8 cellular contexts compared by ENCODE assay signal in the genomic region with DNA sequence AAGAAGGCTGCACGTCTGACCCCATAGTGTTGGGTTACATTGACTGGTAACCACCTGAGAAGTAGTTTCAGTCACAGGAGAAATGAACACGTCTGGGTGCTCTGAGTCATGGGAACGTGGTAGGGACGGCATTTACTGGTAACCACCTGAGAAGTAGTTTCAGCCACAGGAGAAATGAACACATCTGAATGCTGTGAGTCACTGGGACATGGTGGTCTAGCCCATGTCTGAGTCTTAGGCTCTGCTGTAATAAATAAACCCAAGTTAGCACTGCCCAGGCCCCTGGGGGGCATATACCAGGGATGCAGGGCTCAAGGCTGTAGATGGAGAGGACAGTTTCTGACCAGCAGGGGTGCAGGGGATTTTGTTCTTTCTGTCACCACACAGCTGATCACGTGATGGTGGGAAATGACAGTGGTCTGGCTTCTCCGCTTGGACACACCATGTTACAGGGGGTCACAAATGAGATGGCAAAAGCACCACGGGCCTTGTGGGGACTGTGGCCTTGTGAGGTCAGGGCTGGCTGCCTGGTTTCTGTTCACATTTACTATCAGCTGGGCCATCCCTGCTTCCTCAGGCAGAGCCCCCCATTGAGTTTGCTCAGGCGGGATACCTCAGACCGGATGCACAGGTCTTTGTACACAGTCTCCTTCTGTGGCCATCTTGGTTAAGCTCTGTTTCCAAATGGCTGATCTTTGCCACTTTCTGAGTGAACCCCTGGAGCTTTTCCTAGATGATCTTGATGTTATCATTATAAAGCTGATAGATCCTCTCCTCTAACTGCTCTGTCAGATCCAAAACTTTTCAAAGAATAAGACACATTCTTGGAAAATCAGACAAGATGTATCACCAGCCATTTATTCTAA. TPM values are rescaled to one million over a fixed set of nuclear protein-coding genes. Genes with fewer than 3 reads are reported as not detected.
DNase-seq lines count a peak whose midpoint lies in the region; ATAC-seq and TF ChIP-seq lines count a peak whose summit lies in the region.

No MANE protein-coding gene starts in this region.

- peak overlapping the region; percentile 83 for H3K27ac Mint-ChIP-seq in activated naive CD8-positive, alpha-beta T cell treated with anti-CD3 and anti-CD28 coated beads, Interleukin-2, amount 50 U/mL, for 24 hours

- intact Hi-C loops in OCI-LY7 (cut with micrococcal nuclease; ENCODE audit: unreplicated experiment) (loop anchor here (2.0 kb wide), 1 partner anchor 557 kb away; no protein-coding TSS in a partner anchor), uterus (cut with DNase I; ENCODE audit: low total_unique reads) (no loop called here)

- H3K36me3 Mint-ChIP-seq in activated naive CD8-positive, alpha-beta T cell treated with anti-CD3 and anti-CD28 coated beads, Interleukin-2, amount 50 U/mL, for 24 hours (ENCODE audit: low read depth), result no peaks in the 10 kb centered on the region

- H3K9me3 Mint-ChIP-seq in activated naive CD8-positive, alpha-beta T cell treated with anti-CD3 and anti-CD28 coated beads, Interleukin-2, amount 50 U/mL, for 24 hours, result peaks cover 5% of the 10 kb centered on the region

- peaks cover 39% of the 10 kb centered on the region for H3K4me1 Mint-ChIP-seq in activated naive CD8-positive, alpha-beta T cell treated with anti-CD3 and anti-CD28 coated beads, Interleukin-2, amount 50 U/mL, for 24 hours

- H3K9me3 ChIP-seq in upper lobe of left lung (no peaks in the 10 kb centered on the region), OCI-LY7 (ENCODE audit: low read length) (no peaks in the 10 kb centered on the region), uterus (no peaks in the 10 kb centered on the region)
- no peaks in the 10 kb centered on the region for H3K9me3 ChIP-seq in effector memory CD4-positive, alpha-beta T cell (ENCODE audit: control insufficient read depth, low read length)

- no peak overlapping the region for H3K27ac ChIP-seq in upper lobe of left lung
- no peak overlapping the region for H3K27ac ChIP-seq in OCI-LY7 (ENCODE audit: low read depth, low read length, poor library complexity, severe bottlenecking)
- H3K27ac ChIP-seq in uterus, result no peak overlapping the region
- no peak overlapping the region for H3K27ac ChIP-seq in effector memory CD4-positive, alpha-beta T cell (ENCODE audit: insufficient read depth, low read length, poor library complexity, severe bottlenecking)

- H3K79me2 ChIP-seq in OCI-LY7 (ENCODE audit: insufficient read depth, low read depth, low read length), result no peaks in the 10 kb centered on the region

- H3K4me1 ChIP-seq in upper lobe of left lung (no peaks in the 10 kb centered on the region), OCI-LY7 (ENCODE audit: insufficient read depth, low read length, poor library complexity, severe bottlenecking) (no peaks in the 10 kb centered on the region), uterus (no peaks in the 10 kb centered on the region)
- no peaks in the 10 kb centered on the region for H3K4me1 ChIP-seq in effector memory CD4-positive, alpha-beta T cell (ENCODE audit: control insufficient read depth, insufficient read depth, low read length, poor library complexity, severe bottlenecking)

- BruUV-seq in OCI-LY7 (replicated peaks; lab: Mats Ljungman, UMichigan), result no TSS peak

- H3K4me3 ChIP-seq in upper lobe of left lung (no peak overlapping the region), OCI-LY7 (ENCODE audit: low read depth, low read length, poor library complexity, severe bottlenecking) (no peak overlapping the region), uterus (no peak overlapping the region)
- H3K4me3 ChIP-seq in effector memory CD4-positive, alpha-beta T cell (ENCODE audit: insufficient read depth, low read depth, low read length, poor library complexity, severe bottlenecking), result no peak overlapping the region

- peaks cover 17% of the 10 kb centered on the region for H3K27me3 Mint-ChIP-seq in activated naive CD8-positive, alpha-beta T cell treated with anti-CD3 and anti-CD28 coated beads, Interleukin-2, amount 50 U/mL, for 24 hours

- TF ChIP-seq CTCF in GM10248 (IDR thresholded peaks at IDR 0.05; ENCODE audit: control extremely low read depth, extremely low read depth, low read depth, missing control alignments) (no peak), upper lobe of left lung (IDR thresholded peaks at IDR 0.05) (no peak), OCI-LY7 (conservative IDR thresholded peaks at IDR 0.05; ENCODE audit: low read length) (no peak), uterus (IDR thresholded peaks at IDR 0.05) (no peak)

- H3K4me3 Mint-ChIP-seq in activated naive CD8-positive, alpha-beta T cell treated with anti-CD3 and anti-CD28 coated beads, Interleukin-2, amount 50 U/mL, for 24 hours, result peak overlapping the region; percentile 42

- H3K4me2 ChIP-seq in OCI-LY7 (ENCODE audit: low read length), result no peak overlapping the region

- 75 to 83% methylated on average over 9 of the region's 9 CpGs for WGBS in upper lobe of left lung, 2 donors

- POLR2A ChIA-PET in GM10248 (lab: Yijun Ruan, JAX), result no interaction called here
- POLR2A ChIA-PET in OCI-LY7 (lab: Charles Lee), result interaction anchor here (0.6 to 0.7 kb wide), 3 partner anchors 64 to 127 kb away, joined by 3 to 4 read pairs (median 3); no protein-coding TSS in a partner anchor

- H3K9me2 ChIP-seq in OCI-LY7 (ENCODE audit: insufficient read depth, low read length), result no peaks in the 10 kb centered on the region

- H4K20me1 ChIP-seq in OCI-LY7 (ENCODE audit: insufficient read depth, low read length), result no peaks in the 10 kb centered on the region

- TF ChIP-seq POLR2A in upper lobe of left lung (IDR thresholded peaks at IDR 0.05) (no peak), uterus (IDR thresholded peaks at IDR 0.05) (no peak)

- ATAC-seq in GM19452 (IDR thresholded peaks at IDR 0.05; ENCODE audit: unreplicated experiment) (peak; percentile 92), HG03354 (IDR thresholded peaks at IDR 0.05; ENCODE audit: poor library complexity, severe bottlenecking, unreplicated experiment) (peak; percentile 94), upper lobe of left lung (ENCODE audit: low FRiP score in 2 of 2) (no peak)
- ATAC-seq in activated naive CD8-positive, alpha-beta T cell treated with anti-CD3 and anti-CD28 coated beads, Interleukin-2, amount 50 U/mL, for 24 hours, result peak; percentile 95

- CTCF ChIA-PET in GM10248 (lab: Yijun Ruan, JAX) (interaction anchor here (0.7 to 6.3 kb wide), 9 partner anchors 8 to 622 kb away, joined by 3 to 40 read pairs (median 7); partner anchors contain the start of gene C12orf42), OCI-LY7 (lab: Charles Lee; ENCODE audit: unreplicated experiment) (no interaction called here)

- H3K27me3 ChIP-seq in upper lobe of left lung, result no peaks in the 10 kb centered on the region
- no peaks in the 10 kb centered on the region for H3K27me3 ChIP-seq in uterus
- no peaks in the 10 kb centered on the region for H3K27me3 ChIP-seq in effector memory CD4-positive, alpha-beta T cell (replicated peaks; ENCODE audit: control insufficient read depth, insufficient read depth, low read length, poor library complexity, severe bottlenecking)

- no peaks in the 10 kb centered on the region for H3K36me3 ChIP-seq in upper lobe of left lung
- no peaks in the 10 kb centered on the region for H3K36me3 ChIP-seq in OCI-LY7 (ENCODE audit: insufficient read depth, low read length)
- H3K36me3 ChIP-seq in uterus, result no peaks in the 10 kb centered on the region
- H3K36me3 ChIP-seq in effector memory CD4-positive, alpha-beta T cell (ENCODE audit: control insufficient read depth, insufficient read depth, low read length), result no peaks in the 10 kb centered on the region

- no peak overlapping the region for H2AFZ ChIP-seq in OCI-LY7 (ENCODE audit: low read length)

- TF ChIP-seq EP300 in upper lobe of left lung (IDR thresholded peaks at IDR 0.05), result no peak

- DNase-seq in GM10248 (ENCODE audit: extremely low spot score) (peak; percentile 79), upper lobe of left lung (no peak), OCI-LY7 (ENCODE audit: low spot score) (no peak), uterus (no peak)
- DNase-seq in activated naive CD8-positive, alpha-beta T cell treated with anti-CD3 and anti-CD28 coated beads, Interleukin-2, amount 50 U/mL, for 24 hours, result peak; percentile 57
- no peak for DNase-seq in effector memory CD4-positive, alpha-beta T cell

RNA-seq across cellular contexts. Expression of gene C12orf42, which starts 9.8 kb away (rescaled TPM):
- total RNA-seq in upper lobe of left lung (not detected), OCI-LY7 (2022) (0.70 TPM in 1 of 2 replicates, not detected in the other), uterus (under 1 TPM in 1 of 4 donors, not detected in 3; 0.21 TPM)
- 0.72 and 1.2 TPM in 2 replicates for total RNA-seq in OCI-LY7 (2014; rRNA removed; shearing (Covaris generic))

Comparison
In these comparisons a context has a peak if more than half of its experiments do, and no peak if none do; other contexts are left out.
1. DNase-seq: peak in GM10248 (single experiment) and activated naive CD8-positive, alpha-beta T cell treated with anti-CD3 and anti-CD28 coated beads, Interleukin-2, amount 50 U/mL, for 24 hours (single experiment); none in upper lobe of left lung (0 of 2), OCI-LY7 (single experiment), uterus (0 of 2) and effector memory CD4-positive, alpha-beta T cell (0 of 3).
2. ATAC-seq: peak in GM19452 (single experiment), HG03354 (single experiment) and activated naive CD8-positive, alpha-beta T cell treated with anti-CD3 and anti-CD28 coated beads, Interleukin-2, amount 50 U/mL, for 24 hours (single experiment); none in upper lobe of left lung (0 of 2).